ENCODE assay signal across 9 cellular contexts in the genomic region with DNA sequence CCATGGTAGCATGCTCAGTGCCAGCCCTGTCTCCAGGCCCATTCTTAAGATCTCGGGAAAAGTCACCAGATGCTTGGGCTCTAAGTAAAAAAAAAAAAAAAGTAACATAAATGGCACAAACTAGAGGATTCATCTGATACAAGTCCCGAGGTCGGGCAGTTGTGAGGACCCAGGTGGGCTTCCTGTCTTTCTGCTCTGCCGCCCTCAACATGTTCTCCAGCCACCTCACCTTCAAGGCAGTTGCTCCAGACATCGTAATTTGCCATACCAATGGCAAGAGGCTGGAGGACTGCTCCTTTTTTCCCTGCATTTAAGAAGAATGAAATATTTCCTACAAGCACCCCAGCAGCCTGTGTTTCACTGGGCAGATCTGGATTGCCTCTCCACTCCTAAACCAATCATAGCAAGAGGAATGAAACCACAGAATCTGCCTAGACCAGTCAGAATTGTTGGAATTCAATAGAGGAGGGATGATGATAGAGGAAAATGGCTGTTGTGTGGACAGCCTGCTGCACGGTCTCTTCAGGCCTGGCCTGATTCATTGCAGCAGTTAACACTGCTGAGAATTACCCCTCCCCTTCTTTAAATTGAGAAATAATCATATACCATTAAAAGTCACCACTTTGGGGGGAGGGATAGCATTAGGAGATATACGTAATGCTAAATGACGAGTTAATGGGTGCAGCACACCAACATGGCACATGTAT. TPM values are rescaled to one million over a fixed set of nuclear protein-coding genes. Genes with fewer than 3 reads are reported as not detected.
DNase-seq lines count a peak whose midpoint lies in the region; ATAC-seq lines count a peak whose summit lies in the region.
"Had no signal": no experiment of that assay in that cellular context is flagged by ENCODE, and none has a peak within 500 bp of the region (broad histone marks: within the 10 kb centered on the region; RNA-seq: fewer than 3 reads in every experiment).

No MANE protein-coding gene starts in this region.

- peaks cover 52% of the 10 kb centered on the region for H3K36me3 Mint-ChIP-seq in activated CD4-positive, alpha-beta T cell treated with anti-CD3 and anti-CD28 coated beads, Interleukin-2, amount 10 ng/mL, durations not matched to agents 24 days and 14 days (ENCODE audit: low read depth)
- peaks cover 76% of the 10 kb centered on the region for H3K36me3 Mint-ChIP-seq in activated T-helper 17 cell treated with anti-CD3 and anti-CD28 coated beads, Interleukin-2, amount 50 U/mL, for 72 hours (ENCODE audit: low read depth)
- peaks cover 56% of the 10 kb centered on the region for H3K36me3 Mint-ChIP-seq in activated CD4-positive, alpha-beta T cell treated with anti-CD3 and anti-CD28 coated beads, Interleukin-2, amount 10 ng/mL, durations not matched to agents 7 days and 5 days (ENCODE audit: low read depth)

- no peak overlapping the region for H2BK120ac ChIP-seq in neuronal stem cell (ENCODE audit: low read depth, low read length)

- H4K91ac ChIP-seq in neuronal stem cell (ENCODE audit: low read depth, low read length, poor library complexity), result no peak overlapping the region

- DNase-seq in activated CD4-positive, alpha-beta T cell treated with anti-CD3 and anti-CD28 coated beads, Interleukin-2, amount 10 ng/mL, durations not matched to agents 24 days and 14 days, result no peak
- DNase-seq in activated CD4-positive, alpha-beta T cell treated with anti-CD3 and anti-CD28 coated beads, Interleukin-2, amount 50 U/mL, for 1 hour, result no peak
- DNase-seq in neuronal stem cell (ENCODE audit: low spot score) (no peak), COLO668 (lab: John Stamatoyannopoulos, UW; ENCODE audit: unreplicated experiment) (no peak)
- no peak for DNase-seq in activated CD4-positive, alpha-beta T cell treated with anti-CD3 and anti-CD28 coated beads, Interleukin-2, amount 10 ng/mL, durations not matched to agents 7 days and 5 days
- DNase-seq: activated effector memory CD4-positive, alpha-beta T cell treated with Interleukin-2 at 50 U/mL for 16 hours had no signal

- no peak overlapping the region for H3K23ac ChIP-seq in neuronal stem cell (ENCODE audit: low read depth, low read length, poor library complexity)

- peaks cover 31% of the 10 kb centered on the region for H3K4me1 Mint-ChIP-seq in activated CD4-positive, alpha-beta T cell treated with anti-CD3 and anti-CD28 coated beads, Interleukin-2, amount 10 ng/mL, durations not matched to agents 24 days and 14 days
- peaks cover 15% of the 10 kb centered on the region for H3K4me1 Mint-ChIP-seq in activated T-helper 17 cell treated with anti-CD3 and anti-CD28 coated beads, Interleukin-2, amount 50 U/mL, for 72 hours
- H3K4me1 Mint-ChIP-seq in activated CD4-positive, alpha-beta T cell treated with anti-CD3 and anti-CD28 coated beads, Interleukin-2, amount 10 ng/mL, durations not matched to agents 7 days and 5 days, result peaks cover 35% of the 10 kb centered on the region

- no peak overlapping the region for H2AK5ac ChIP-seq in neuronal stem cell (ENCODE audit: low read depth, low read length)

- H2AFZ ChIP-seq in neuronal stem cell (ENCODE audit: low read length), result no peak overlapping the region

- H3K79me1 ChIP-seq in neuronal stem cell (ENCODE audit: low read depth, low read length), result peaks cover 2% of the 10 kb centered on the region

- no peak overlapping the region for H3K4ac ChIP-seq in neuronal stem cell (ENCODE audit: low read length)

- WGBS in HUES64, result 83% methylated on average over 5 of the region's 8 CpGs
- WGBS in neuronal stem cell (ENCODE audit: extremely low coverage in 2 of 2, insufficient read length in 2 of 2, insufficient replicate concordance in 1 of 2), 2 donors, result no CpG with 5 or more reads among the region's 8 CpGs

- no peak overlapping the region for H2BK12ac ChIP-seq in neuronal stem cell (ENCODE audit: low read length)

- H3K4me1 ChIP-seq in HUES64 (ENCODE audit: insufficient read depth, low read length) (peaks cover 9% of the 10 kb centered on the region; the same call in 1 of the 2 replicates), neuronal stem cell (ENCODE audit: control insufficient read depth in 2 of 2, insufficient read depth in 1 of 2, low read depth in 1 of 2, low read length in 2 of 2) (peaks cover 7 to 14% of the 10 kb centered on the region in 2 donors)

- no peaks in the 10 kb centered on the region for H3K9me3 Mint-ChIP-seq in activated CD4-positive, alpha-beta T cell treated with anti-CD3 and anti-CD28 coated beads, Interleukin-2, amount 10 ng/mL, durations not matched to agents 24 days and 14 days
- no peaks in the 10 kb centered on the region for H3K9me3 Mint-ChIP-seq in activated T-helper 17 cell treated with anti-CD3 and anti-CD28 coated beads, Interleukin-2, amount 50 U/mL, for 72 hours
- H3K9me3 Mint-ChIP-seq in activated CD4-positive, alpha-beta T cell treated with anti-CD3 and anti-CD28 coated beads, Interleukin-2, amount 10 ng/mL, durations not matched to agents 7 days and 5 days, result no peaks in the 10 kb centered on the region

- H3K27me3 Mint-ChIP-seq in activated CD4-positive, alpha-beta T cell treated with anti-CD3 and anti-CD28 coated beads, Interleukin-2, amount 10 ng/mL, durations not matched to agents 24 days and 14 days, result no peaks in the 10 kb centered on the region
- H3K27me3 Mint-ChIP-seq in activated T-helper 17 cell treated with anti-CD3 and anti-CD28 coated beads, Interleukin-2, amount 50 U/mL, for 72 hours, result no peaks in the 10 kb centered on the region
- no peaks in the 10 kb centered on the region for H3K27me3 Mint-ChIP-seq in activated CD4-positive, alpha-beta T cell treated with anti-CD3 and anti-CD28 coated beads, Interleukin-2, amount 10 ng/mL, durations not matched to agents 7 days and 5 days

- intact Hi-C loops in activated CD4-positive, alpha-beta T cell treated with anti-CD3 and anti-CD28 coated beads, Interleukin-2, amount 10 ng/mL, durations not matched to agents 24 days and 14 days (cut with micrococcal nuclease), result no loop called here

- no peak overlapping the region for H3K14ac ChIP-seq in neuronal stem cell (ENCODE audit: low read length)

- CTCF ChIA-PET in activated CD4-positive, alpha-beta T cell treated with anti-CD3 and anti-CD28 coated beads, Interleukin-2, amount 10 ng/mL, durations not matched to agents 7 days and 5 days (lab: Charles Lee), result interaction anchor here (1.2 kb wide), 1 partner anchor 23 kb away, joined by 3 read pairs; no protein-coding TSS in a partner anchor

- no peak for ATAC-seq in activated T-helper 17 cell treated with anti-CD3 and anti-CD28 coated beads, Interleukin-2, amount 50 U/mL, for 72 hours (replicated peaks)
- no peak for ATAC-seq in GM21723 (IDR thresholded peaks at IDR 0.05; ENCODE audit: unreplicated experiment)

- H4K8ac ChIP-seq in neuronal stem cell (ENCODE audit: low read depth, low read length), result no peak overlapping the region

- H3K4me2 ChIP-seq in neuronal stem cell (ENCODE audit: insufficient read depth, low read length, poor library complexity, severe bottlenecking), result no peak overlapping the region

- H3K18ac ChIP-seq in neuronal stem cell (ENCODE audit: low read length), result no peak overlapping the region

- no peaks in the 10 kb centered on the region for H3K27me3 ChIP-seq in HUES64 (ENCODE audit: insufficient read depth, low read length)
- H3K27me3 ChIP-seq in neuronal stem cell (ENCODE audit: control insufficient read depth in 3 of 3, insufficient read depth in 3 of 3, low read depth in 1 of 3, low read length in 3 of 3), result no peaks in the 10 kb centered on the region

- H3K9ac ChIP-seq in HUES64 (ENCODE audit: low read depth, low read length), result no peak overlapping the region
- H3K9ac ChIP-seq in neuronal stem cell (ENCODE audit: low read depth, low read length, poor library complexity), result no peak overlapping the region

- H3K4me3 ChIP-seq in HUES64 (ENCODE audit: low read length) (no peak overlapping the region), neuronal stem cell (ENCODE audit: low read length in 2 of 2) (no peak overlapping the region)

- POLR2A ChIA-PET in activated CD4-positive, alpha-beta T cell treated with anti-CD3 and anti-CD28 coated beads, Interleukin-2, amount 10 ng/mL, durations not matched to agents 7 days and 5 days (lab: Charles Lee), result no interaction called here

- H2BK15ac ChIP-seq in neuronal stem cell (ENCODE audit: low read length), result no peak overlapping the region

- H3K9me3 ChIP-seq in HUES64 (ENCODE audit: insufficient read depth, low read depth, low read length) (no peaks in the 10 kb centered on the region), neuronal stem cell (replicated peaks in 1 of 2; ENCODE audit: control insufficient read depth in 2 of 2, insufficient read depth in 1 of 2, low read depth in 1 of 2, low read length in 2 of 2) (no peaks in the 10 kb centered on the region)

- no peak overlapping the region for H2BK5ac ChIP-seq in neuronal stem cell (ENCODE audit: low read length)

- H3K4me3 Mint-ChIP-seq in activated CD4-positive, alpha-beta T cell treated with anti-CD3 and anti-CD28 coated beads, Interleukin-2, amount 10 ng/mL, durations not matched to agents 24 days and 14 days, result no peak overlapping the region
- H3K4me3 Mint-ChIP-seq in activated T-helper 17 cell treated with anti-CD3 and anti-CD28 coated beads, Interleukin-2, amount 50 U/mL, for 72 hours, result no peak overlapping the region
- no peak overlapping the region for H3K4me3 Mint-ChIP-seq in activated CD4-positive, alpha-beta T cell treated with anti-CD3 and anti-CD28 coated beads, Interleukin-2, amount 10 ng/mL, durations not matched to agents 7 days and 5 days

- peak overlapping the region; percentile 29 for H3K27ac Mint-ChIP-seq in activated CD4-positive, alpha-beta T cell treated with anti-CD3 and anti-CD28 coated beads, Interleukin-2, amount 10 ng/mL, durations not matched to agents 24 days and 14 days
- H3K27ac Mint-ChIP-seq in activated T-helper 17 cell treated with anti-CD3 and anti-CD28 coated beads, Interleukin-2, amount 50 U/mL, for 72 hours, result peak overlapping the region; percentile 45
- no peak overlapping the region for H3K27ac Mint-ChIP-seq in activated CD4-positive, alpha-beta T cell treated with anti-CD3 and anti-CD28 coated beads, Interleukin-2, amount 10 ng/mL, durations not matched to agents 7 days and 5 days

- H3K36me3 ChIP-seq in HUES64 (ENCODE audit: insufficient read depth, low read length) (peaks cover 51% of the 10 kb centered on the region), neuronal stem cell (replicated peaks in 1 of 2; ENCODE audit: control insufficient read depth in 2 of 2, insufficient read depth in 2 of 2, low read length in 2 of 2) (peaks cover 36 to 69% of the 10 kb centered on the region in 2 donors)

- H3K27ac ChIP-seq in HUES64 (ENCODE audit: low read depth, low read length), result peak overlapping the region; percentile 1; the same call in 1 of the 2 replicates
- peak overlapping the region; percentile 48 for H3K27ac ChIP-seq in neuronal stem cell (replicated peaks; ENCODE audit: low read length)

RNA-seq across cellular contexts. Expression of a gene that starts 5.4 kb away (rescaled TPM):
- 528 and 545 TPM in 2 replicates for total RNA-seq in activated CD4-positive, alpha-beta T cell treated with anti-CD3 and anti-CD28 coated beads, Interleukin-2, amount 10 ng/mL, durations not matched to agents 24 days and 14 days
- polyA plus RNA-seq in HUES64 (2013, experiment 1 of 2), result 939 TPM
- 892 TPM for polyA plus RNA-seq in HUES64 (2013, experiment 2 of 2)
- 100 to 1,000 TPM; 551 to 805 TPM for total RNA-seq in activated T-helper 17 cell treated with anti-CD3 and anti-CD28 coated beads, Interleukin-2, amount 50 U/mL, for 72 hours
- 1,368 TPM for polyA plus RNA-seq in neuronal stem cell (2013, experiment 1 of 2)
- polyA plus RNA-seq in neuronal stem cell (2013, experiment 2 of 2), result 1,337 TPM
- total RNA-seq in activated CD4-positive, alpha-beta T cell treated with anti-CD3 and anti-CD28 coated beads, Interleukin-2, amount 10 ng/mL, durations not matched to agents 7 days and 5 days, result 1,000 to 10,000 TPM; 1,241 to 1,307 TPM

RNA-seq across cellular contexts. Expression of a gene that starts 45.5 kb away (rescaled TPM):
- 57.0 and 60.2 TPM in 2 replicates for total RNA-seq in activated CD4-positive, alpha-beta T cell treated with anti-CD3 and anti-CD28 coated beads, Interleukin-2, amount 10 ng/mL, durations not matched to agents 24 days and 14 days
- 27.5 TPM for polyA plus RNA-seq in HUES64 (2013, experiment 1 of 2)
- 26.1 TPM for polyA plus RNA-seq in HUES64 (2013, experiment 2 of 2)
- total RNA-seq in activated T-helper 17 cell treated with anti-CD3 and anti-CD28 coated beads, Interleukin-2, amount 50 U/mL, for 72 hours, result 10 to 100 TPM; 55.7 to 56.6 TPM
- 20.8 TPM for polyA plus RNA-seq in neuronal stem cell (2013, experiment 1 of 2)
- polyA plus RNA-seq in neuronal stem cell (2013, experiment 2 of 2), result 20.2 TPM
- 10 to 100 TPM; 49.1 to 55.3 TPM for total RNA-seq in activated CD4-positive, alpha-beta T cell treated with anti-CD3 and anti-CD28 coated beads, Interleukin-2, amount 10 ng/mL, durations not matched to agents 7 days and 5 days

RNA-seq across cellular contexts. Expression of a gene that starts 52.0 kb away (rescaled TPM):
- total RNA-seq in activated CD4-positive, alpha-beta T cell treated with anti-CD3 and anti-CD28 coated beads, Interleukin-2, amount 10 ng/mL, durations not matched to agents 24 days and 14 days, result 264 and 277 TPM in 2 replicates
- polyA plus RNA-seq in HUES64 (2013, experiment 1 of 2), result 28.6 TPM
- 30.1 TPM for polyA plus RNA-seq in HUES64 (2013, experiment 2 of 2)
- total RNA-seq in activated T-helper 17 cell treated with anti-CD3 and anti-CD28 coated beads, Interleukin-2, amount 50 U/mL, for 72 hours, result 100 to 1,000 TPM; 154 to 211 TPM
- polyA plus RNA-seq in neuronal stem cell (2013, experiment 1 of 2), result 22.7 TPM
- 22.0 TPM for polyA plus RNA-seq in neuronal stem cell (2013, experiment 2 of 2)
- total RNA-seq in activated CD4-positive, alpha-beta T cell treated with anti-CD3 and anti-CD28 coated beads, Interleukin-2, amount 10 ng/mL, durations not matched to agents 7 days and 5 days, result 100 to 1,000 TPM; 192 to 199 TPM
